ENCODE assay signal across 8 cellular contexts in genomic region chr16:68453816-68454215, GRCh38. TPM values are rescaled to one million over a fixed set of nuclear protein-coding genes. Genes with fewer than 3 reads are reported as not detected.
"Had no signal": no experiment of that assay in that cellular context is flagged by ENCODE, and none has a peak within 500 bp of the region (broad histone marks: within the 10 kb centered on the region; RNA-seq: fewer than 3 reads in every experiment).

No MANE protein-coding gene starts in this region.

- DNase-seq: GM23248, GOT3, H9, HCEC 1CT, IMR-90 had no signal

- H3K27ac Mint-ChIP-seq: H9 had no signal

- FAIRE-seq: H54, K562 had no signal

- H3K4me3 ChIP-seq: GM23248, K562 had no signal

- H3K27ac ChIP-seq: GM23248, HL-60 had no signal

- H3K9me3 Mint-ChIP-seq: H9 had no signal

- ATAC-seq: K562 had no signal

- H3K4me3 Mint-ChIP-seq: H9 had no signal

RNA-seq across cellular contexts. Expression of gene SMPD3, which starts 5.5 kb away (rescaled TPM):
- total RNA-seq: IMR-90 had no signal
